In genomic region chr18:3498705-3499451, GRCh38 we compare ENCODE assay signal across 1 cellular context.
TF ChIP-seq lines count a peak whose summit lies in the region.

No MANE protein-coding gene starts in this region.

TF ChIP-seq in K562, 482 proteins besides CTCF, POLR2A, EP300 and RAD21 (continued from another document):
- no peak for TF ChIP-seq ZMIZ1 (IDR thresholded peaks at IDR 0.05; ENCODE audit: low read depth in 2 of 2, low read length in 2 of 2)
TF ChIP-seq in K562: peak in this region for 1.
